Comparison of ENCODE assay signal across 1 cellular context in genomic region chr7:114986181-114986800, GRCh38.
TF ChIP-seq lines count a peak whose summit lies in the region.

No MANE protein-coding gene starts in this region.

TF ChIP-seq in HEK293T, 16 proteins besides CTCF, POLR2A, EP300 and RAD21 (continued from another document):
- TF ChIP-seq TARDBP (IDR thresholded peaks at IDR 0.05) (no peak), SUZ12 (IDR thresholded peaks at IDR 0.05) (no peak), ARNT (IDR thresholded peaks at IDR 0.05) (no peak)
